ENCODE assay signal across 19 cellular contexts in the genomic region with DNA sequence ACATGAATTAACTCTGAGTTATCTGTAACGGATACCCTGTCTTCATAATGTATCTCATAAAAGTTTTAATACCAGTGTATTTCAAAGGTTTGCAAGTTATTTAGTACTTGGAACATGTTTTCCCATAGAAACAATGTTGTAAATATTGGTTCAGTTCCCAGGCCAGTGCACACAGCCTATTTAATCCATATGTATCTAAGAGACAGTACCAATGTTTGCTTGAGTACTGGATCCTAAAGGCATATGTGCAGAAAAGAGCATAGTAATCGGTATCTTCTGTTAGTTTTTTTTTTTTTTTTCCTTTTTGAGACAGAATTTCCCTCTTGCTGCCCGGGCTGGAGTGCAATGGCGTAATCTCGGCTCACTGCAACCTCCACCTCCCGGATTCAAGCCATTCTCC. TPM values are rescaled to one million over a fixed set of nuclear protein-coding genes. Genes with fewer than 3 reads are reported as not detected.
DNase-seq lines count a peak whose midpoint lies in the region; ATAC-seq, FAIRE-seq and TF ChIP-seq lines count a peak whose summit lies in the region.
"Had no signal": no experiment of that assay in that cellular context is flagged by ENCODE, and none has a peak within 500 bp of the region (broad histone marks: within the 10 kb centered on the region; RNA-seq: fewer than 3 reads in every experiment).

No MANE protein-coding gene starts in this region.

- POLR2A ChIA-PET in HEK293 (lab: Yijun Ruan, JAX): no interaction called here

- H3K4me3 ChIP-seq in HEK293 (ENCODE audit: low read depth, low read length): no peak overlapping the region
- H3K4me3 ChIP-seq in astrocyte (ENCODE audit: insufficient read depth, low read depth, low read length): no peak overlapping the region
- no peak overlapping the region for H3K4me3 ChIP-seq in hepatocyte
- H3K4me3 ChIP-seq: GM12878, HAP-1 had no signal

- H3K4me2 ChIP-seq in astrocyte (ENCODE audit: low read length): no peak overlapping the region
- peak overlapping the region; percentile 9 for H3K4me2 ChIP-seq in hepatocyte

- H2AFZ ChIP-seq in astrocyte (ENCODE audit: low read depth, low read length) (no peak overlapping the region), hepatocyte (no peak overlapping the region)

- no peak for ATAC-seq in HG02798 (IDR thresholded peaks at IDR 0.05; ENCODE audit: poor library complexity, unreplicated experiment)
- no peak for ATAC-seq in GM18868 (IDR thresholded peaks at IDR 0.05; ENCODE audit: unreplicated experiment)
- ATAC-seq in T-helper 17 cell: no peak
- ATAC-seq: GM12878 had no signal

- peak; percentile 68 for FAIRE-seq in astrocyte (lab: Jason Lieb, UNC)
- FAIRE-seq: GM12878, H54 had no signal

- peaks cover 10% of the 10 kb centered on the region for H3K4me1 ChIP-seq in HEK293 (ENCODE audit: control insufficient read depth, insufficient read depth, low read length)
- H3K4me1 ChIP-seq in astrocyte (ENCODE audit: insufficient read depth, low read length): no peaks in the 10 kb centered on the region
- peaks cover 13% of the 10 kb centered on the region for H3K4me1 ChIP-seq in hepatocyte (ENCODE audit: insufficient read depth)
- H3K4me1 ChIP-seq: HAP-1 had no signal

- no peak for TF ChIP-seq CTCF in HEK293 (tag by site-specific recombination; IDR thresholded peaks at IDR 0.05)
- no peak for TF ChIP-seq CTCF in HFFc6 (IDR thresholded peaks at IDR 0.05)
- TF ChIP-seq CTCF in astrocyte (IDR thresholded peaks at IDR 0.05; ENCODE audit: insufficient read depth, low read depth, low read length): no peak
- no peak for TF ChIP-seq CTCF in hepatocyte (IDR thresholded peaks at IDR 0.05; ENCODE audit: poor library complexity)

- no peaks in the 10 kb centered on the region for H3K79me2 ChIP-seq in astrocyte (ENCODE audit: insufficient read depth, low read length)
- peaks cover 3% of the 10 kb centered on the region for H3K79me2 ChIP-seq in hepatocyte

- CTCF ChIA-PET in HEK293 (lab: Yijun Ruan, JAX): no interaction called here

- H3K4me1 Mint-ChIP-seq in HFFc6 (ENCODE audit: low read depth): peaks cover 52% of the 10 kb centered on the region
- H3K4me1 Mint-ChIP-seq in astrocyte (ENCODE audit: low read depth, unreplicated experiment): no peaks in the 10 kb centered on the region
- no peaks in the 10 kb centered on the region for H3K4me1 Mint-ChIP-seq in T-helper 17 cell
- H3K4me1 Mint-ChIP-seq: CD4-positive, alpha-beta memory T cell had no signal

- H4K20me1 ChIP-seq in astrocyte (ENCODE audit: insufficient read depth, low read length): no peaks in the 10 kb centered on the region
- no peaks in the 10 kb centered on the region for H4K20me1 ChIP-seq in hepatocyte (ENCODE audit: insufficient read depth, poor library complexity, severe bottlenecking)

- no peak overlapping the region for H3K27ac ChIP-seq in HEK293 (ENCODE audit: extremely low read depth, low read depth, low read length)
- no peak overlapping the region for H3K27ac ChIP-seq in astrocyte (ENCODE audit: low read depth, low read length)
- H3K27ac ChIP-seq in hepatocyte: no peak overlapping the region

- peaks cover 23% of the 10 kb centered on the region for H3K36me3 Mint-ChIP-seq in HFFc6 (ENCODE audit: low read depth)
- no peaks in the 10 kb centered on the region for H3K36me3 Mint-ChIP-seq in astrocyte (ENCODE audit: low read depth, unreplicated experiment)
- no peaks in the 10 kb centered on the region for H3K36me3 Mint-ChIP-seq in T-helper 17 cell (ENCODE audit: low read depth)
- H3K36me3 Mint-ChIP-seq: CD4-positive, alpha-beta memory T cell had no signal

- H3K9me3 Mint-ChIP-seq in HFFc6: no peaks in the 10 kb centered on the region
- H3K9me3 Mint-ChIP-seq in astrocyte (ENCODE audit: unreplicated experiment): no peaks in the 10 kb centered on the region

- H3K36me3 ChIP-seq in HEK293 (ENCODE audit: control insufficient read depth in 2 of 2, insufficient read depth in 1 of 2, low read length in 2 of 2) (peaks cover 0 to 3% of the 10 kb centered on the region in 2 experiments; a peak in 1 of 3 replicates), astrocyte (ENCODE audit: insufficient read depth, low read length) (no peaks in the 10 kb centered on the region), hepatocyte (replicated peaks; ENCODE audit: insufficient read depth, low read depth) (no peaks in the 10 kb centered on the region)
- H3K36me3 ChIP-seq: HAP-1 had no signal

- DNase-seq in HFFc6 (no peak), astrocyte (ENCODE audit: low read depth) (no peak), hepatocyte (ENCODE audit: low spot score) (no peak), OCI-M2 (lab: John Stamatoyannopoulos, UW; ENCODE audit: unreplicated experiment) (no peak), T-helper 17 cell (no peak)
- DNase-seq: C1 segment of cervical spinal cord; Calu3; CD4-positive, alpha-beta memory T cell; COR-L47; DMS79; EL; GDM1; GOT3 had no signal

- H3K9me2 ChIP-seq in hepatocyte (replicated peaks; ENCODE audit: insufficient read depth): no peaks in the 10 kb centered on the region

- H3K27me3 ChIP-seq in astrocyte (ENCODE audit: insufficient read depth, low read length): no peaks in the 10 kb centered on the region
- H3K27me3 ChIP-seq in hepatocyte: no peaks in the 10 kb centered on the region

- no peaks in the 10 kb centered on the region; the same call in 1 of the 2 replicates for H3K27me3 Mint-ChIP-seq in HFFc6 (ENCODE audit: insufficient read depth)
- no peaks in the 10 kb centered on the region for H3K27me3 Mint-ChIP-seq in astrocyte (ENCODE audit: low read depth, unreplicated experiment)
- H3K27me3 Mint-ChIP-seq in T-helper 17 cell: no peaks in the 10 kb centered on the region

- H3K4me3 Mint-ChIP-seq in HFFc6: no peak overlapping the region
- H3K4me3 Mint-ChIP-seq in astrocyte (ENCODE audit: unreplicated experiment): no peak overlapping the region
- no peak overlapping the region for H3K4me3 Mint-ChIP-seq in T-helper 17 cell
- H3K4me3 Mint-ChIP-seq: CD4-positive, alpha-beta memory T cell had no signal

- H3K9me3 ChIP-seq in HEK293 (ENCODE audit: control insufficient read depth, insufficient read depth, low read depth, low read length) (no peaks in the 10 kb centered on the region), astrocyte (ENCODE audit: insufficient read depth, low read depth, low read length) (no peaks in the 10 kb centered on the region), hepatocyte (ENCODE audit: low read depth) (no peaks in the 10 kb centered on the region), T-helper 17 cell (ENCODE audit: control insufficient read depth, low read length, poor library complexity, severe bottlenecking) (no peaks in the 10 kb centered on the region)
- H3K9me3 ChIP-seq: HAP-1 had no signal

- 82% methylated on average over 6 of the region's 6 CpGs for WGBS in hepatocyte (ENCODE audit: low lambda C conversion rate, missing lambda C conversion rate)

- no peak overlapping the region for H3K9ac ChIP-seq in astrocyte (ENCODE audit: low read length)

- H3K27ac Mint-ChIP-seq in HFFc6 (peak overlapping the region; percentile 54), astrocyte (ENCODE audit: unreplicated experiment) (no peak overlapping the region), T-helper 17 cell (no peak overlapping the region)
- H3K27ac Mint-ChIP-seq: CD4-positive, alpha-beta memory T cell had no signal

TF ChIP-seq in HEK293, 187 proteins besides CTCF, POLR2A, EP300 and RAD21:
- TF ChIP-seq, protein P1, sequence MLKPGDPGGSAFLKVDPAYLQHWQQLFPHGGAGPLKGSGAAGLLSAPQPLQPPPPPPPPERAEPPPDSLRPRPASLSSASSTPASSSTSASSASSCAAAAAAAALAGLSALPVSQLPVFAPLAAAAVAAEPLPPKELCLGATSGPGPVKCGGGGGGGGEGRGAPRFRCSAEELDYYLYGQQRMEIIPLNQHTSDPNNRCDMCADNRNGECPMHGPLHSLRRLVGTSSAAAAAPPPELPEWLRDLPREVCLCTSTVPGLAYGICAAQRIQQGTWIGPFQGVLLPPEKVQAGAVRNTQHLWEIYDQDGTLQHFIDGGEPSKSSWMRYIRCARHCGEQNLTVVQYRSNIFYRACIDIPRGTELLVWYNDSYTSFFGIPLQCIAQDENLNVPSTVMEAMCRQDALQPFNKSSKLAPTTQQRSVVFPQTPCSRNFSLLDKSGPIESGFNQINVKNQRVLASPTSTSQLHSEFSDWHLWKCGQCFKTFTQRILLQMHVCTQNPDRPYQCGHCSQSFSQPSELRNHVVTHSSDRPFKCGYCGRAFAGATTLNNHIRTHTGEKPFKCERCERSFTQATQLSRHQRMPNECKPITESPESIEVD (tag by site-specific recombination; IDR thresholded peaks at IDR 0.05): peak; percentile 57; the same call in 1 of the 2 replicates
- TF ChIP-seq ZBTB17 (tag by site-specific recombination; IDR thresholded peaks at IDR 0.05) (peak; percentile 38; the same call in 1 of the 2 replicates), FEZF1 (tag by site-specific recombination; IDR thresholded peaks at IDR 0.05) (peak; percentile 71), TRIM28 (IDR thresholded peaks at IDR 0.05; ENCODE audit: borderline replicate concordance, low read length) (no peak)

RNA-seq across cellular contexts. Expression of a gene that starts 46.1 kb away (rescaled TPM):
- total RNA-seq in HFFc6 (2021; fragmentation: NEBNext Ultra II Directional; extraction: Animal tissue kit (Norgen Biotek cat#: 25700)): 100 to 1,000 TPM; 108 to 144 (median 131) TPM
- total RNA-seq in astrocyte (6.4 and 11.2 TPM in 2 replicates), hepatocyte (26.0 and 33.1 TPM in 2 replicates), T-helper 17 cell (not detected)
- polyA plus RNA-seq in hepatocyte: 28.9 and 29.2 TPM in 2 replicates
- total RNA-seq: CD4-positive, alpha-beta memory T cell had no signal
- polyA plus RNA-seq: CD4-positive, alpha-beta memory T cell had no signal
